ENCODE assay signal across 13 cellular contexts in genomic region chr13:109274188-109274821, GRCh38.
DNase-seq lines count a peak whose midpoint lies in the region; ATAC-seq and TF ChIP-seq lines count a peak whose summit lies in the region.
"Had no signal": no experiment of that assay in that cellular context is flagged by ENCODE, and none has a peak within 500 bp of the region (broad histone marks: within the 10 kb centered on the region; RNA-seq: fewer than 3 reads in every experiment).

No MANE protein-coding gene starts in this region.

- H3K4me3 ChIP-seq in adrenal gland (no peak overlapping the region), heart left ventricle (no peak overlapping the region), retinal pigment epithelial cell (ENCODE audit: low read length) (no peak overlapping the region), osteoblast (ENCODE audit: insufficient read depth, low read length) (no peak overlapping the region)

- no peaks in the 10 kb centered on the region for H3K79me2 ChIP-seq in osteoblast (ENCODE audit: insufficient read depth, low read length)

- TF ChIP-seq POLR2A in adrenal gland (IDR thresholded peaks at IDR 0.05) (no peak), heart left ventricle (IDR thresholded peaks at IDR 0.05) (no peak)

- H3K9me3 ChIP-seq in adrenal gland (replicated peaks in 1 of 3) (no peaks in the 10 kb centered on the region), heart left ventricle (no peaks in the 10 kb centered on the region), osteoblast (ENCODE audit: low read depth, low read length) (no peaks in the 10 kb centered on the region)

- peaks cover 0 to 7% of the 10 kb centered on the region in 2 donors for H3K4me1 ChIP-seq in adrenal gland (replicated peaks in 1 of 2)
- H3K4me1 ChIP-seq in heart left ventricle: peaks cover 0 to 11% (median 3%) of the 10 kb centered on the region in 12 donors
- peaks cover 8% of the 10 kb centered on the region for H3K4me1 ChIP-seq in osteoblast (ENCODE audit: insufficient read depth, low read length)

- H3K36me3 ChIP-seq in adrenal gland (replicated peaks in 1 of 2) (no peaks in the 10 kb centered on the region), heart left ventricle (no peaks in the 10 kb centered on the region), osteoblast (ENCODE audit: insufficient read depth, low read length) (no peaks in the 10 kb centered on the region)

- 31 to 58% (median 50%) methylated on average over 5 of the region's 5 CpGs for WGBS in adrenal gland, 4 donors
- WGBS in heart left ventricle, 4 donors: 32 to 58% (median 41%) methylated on average over 5 of the region's 5 CpGs

- peak; percentile 80 to 86 (median 81) for ATAC-seq in heart left ventricle

- TF ChIP-seq CTCF in adrenal gland (IDR thresholded peaks at IDR 0.05): no peak
- no peak for TF ChIP-seq CTCF in heart left ventricle (IDR thresholded peaks at IDR 0.05)
- no peak for TF ChIP-seq CTCF in retinal pigment epithelial cell (conservative IDR thresholded peaks at IDR 0.05; ENCODE audit: low read depth, low read length)
- no peak for TF ChIP-seq CTCF in osteoblast (IDR thresholded peaks at IDR 0.05; ENCODE audit: extremely low read depth, low read depth, low read length)

- no peak overlapping the region for H2AFZ ChIP-seq in osteoblast (ENCODE audit: low read length)

- peak overlapping the region in 2 of 5 donors; percentile 28 to 44 for H3K27ac ChIP-seq in adrenal gland
- peak overlapping the region in 5 of 12 donors; percentile 12 to 59 (median 27) for H3K27ac ChIP-seq in heart left ventricle
- no peak overlapping the region for H3K27ac ChIP-seq in osteoblast (ENCODE audit: low read depth, low read length)

- H4K20me1 ChIP-seq in osteoblast (ENCODE audit: insufficient read depth, low read length): no peaks in the 10 kb centered on the region

- no peak overlapping the region for H3K4me2 ChIP-seq in osteoblast (ENCODE audit: insufficient read depth, low read length)

- H3K27me3 ChIP-seq in adrenal gland: no peaks in the 10 kb centered on the region
- H3K27me3 ChIP-seq in heart left ventricle: no peaks in the 10 kb centered on the region
- no peaks in the 10 kb centered on the region for H3K27me3 ChIP-seq in osteoblast (ENCODE audit: insufficient read depth, low read length)

- intact Hi-C loops in adrenal gland (cut with DNase I) (no loop called here), heart left ventricle (cut with DNase I) (loop anchor here in 1 of 10 donors (2.0 kb wide), 1 partner anchor 32 kb away; no protein-coding TSS in a partner anchor)

- peak; percentile 91 for DNase-seq in HCEC 1CT
- DNase-seq in adrenal gland: peak in 6 of 7 donors; percentile 34 to 76 (median 41)
- DNase-seq in heart left ventricle: peak in 1 of 5 donors; percentile 36
- peak; percentile 89 for DNase-seq in retinal pigment epithelial cell (ENCODE audit: low read depth)
- no peak for DNase-seq in stimulated activated CD4-positive, alpha-beta T cell treated with anti-CD3 and anti-CD28 coated beads, Interleukin-4, amount 100 ng/mL, for 24 hours
- no peak for DNase-seq in osteoblast (ENCODE audit: insufficient read length, low spot score, missing footprints)
- DNase-seq in HuH-7.5 (ENCODE audit: low spot score): no peak
- no peak for DNase-seq in activated CD4-positive, CD25-positive, alpha-beta regulatory T cell (lab: John Stamatoyannopoulos, UW)
- DNase-seq: activated effector memory CD4-positive, alpha-beta T cell treated with Interleukin-2 at 50 U/mL for 16 hours; DMS79 treated with DMSO at 0.1 percent for 48 hours; Karpas-422; NCI-H748 treated with DMSO at 0.1 percent for 48 hours; occipital lobe had no signal

Comparison
In these comparisons a context has a peak if more than half of its experiments do, and no peak if none do; other contexts are left out.
1. DNase-seq: peak in HCEC 1CT (single experiment), adrenal gland (6 of 7) and retinal pigment epithelial cell (single experiment); none in stimulated activated CD4-positive, alpha-beta T cell treated with anti-CD3 and anti-CD28 coated beads, Interleukin-4, amount 100 ng/mL, for 24 hours (single experiment), osteoblast (single experiment), HuH-7.5 (single experiment) and activated CD4-positive, CD25-positive, alpha-beta regulatory T cell (0 of 4).